ENCODE assay signal across 9 cellular contexts in genomic region chr6:166465671-166466087, GRCh38.
DNase-seq lines count a peak whose midpoint lies in the region; ATAC-seq, FAIRE-seq and TF ChIP-seq lines count a peak whose summit lies in the region.
"Had no signal": no experiment of that assay in that cellular context is flagged by ENCODE, and none has a peak within 500 bp of the region (broad histone marks: within the 10 kb centered on the region; RNA-seq: fewer than 3 reads in every experiment).

No MANE protein-coding gene starts in this region.

- no peak overlapping the region for H3K4me3 Mint-ChIP-seq in endodermal cell
- H3K4me3 Mint-ChIP-seq in mesothelial cell of epicardium, result no peak overlapping the region

- no peak for TF ChIP-seq CTCF in A549 (IDR thresholded peaks at IDR 0.05)
- no peak for TF ChIP-seq CTCF in endodermal cell (conservative IDR thresholded peaks at IDR 0.05)
- TF ChIP-seq CTCF in mesothelial cell of epicardium (IDR thresholded peaks at IDR 0.05; ENCODE audit: unreplicated experiment), result no peak

- FAIRE-seq in A549 (lab: Jason Lieb, UNC), result no peak

- CTCF ChIA-PET in A549 (lab: Yijun Ruan, JAX), result interaction anchor here (1.2 to 1.6 kb wide), 2 partner anchors 11 to 12 kb away, joined by 3 to 4 read pairs; no protein-coding TSS in a partner anchor

- TF ChIP-seq EP300 in A549 (IDR thresholded peaks at IDR 0.05), result no peak

- H3K4me2 ChIP-seq in A549, result peak overlapping the region; percentile 26; the same call in 2 of the 3 replicates
- peak overlapping the region; percentile 63 for H3K4me2 ChIP-seq in Karpas-422 (ENCODE audit: low read depth, low read length, poor library complexity, severe bottlenecking)

- 22% methylated on average over 11 of the region's 11 CpGs for WGBS in A549 (ENCODE audit: missing lambda C conversion rate)
- 95% methylated on average over 10 to 11 of the region's 11 CpGs for WGBS in endodermal cell (ENCODE audit: insufficient coverage in 1 of 2, insufficient read length in 1 of 2), 2 experiments

- H3K9me2 ChIP-seq in Karpas-422 (replicated peaks; ENCODE audit: insufficient read depth, low read length), result no peaks in the 10 kb centered on the region

- no peak overlapping the region for H3K4me3 ChIP-seq in A549
- H3K4me3 ChIP-seq in Karpas-422 (ENCODE audit: low read length), result peak overlapping the region; percentile 51; the same call in 1 of the 2 replicates
- no peak overlapping the region for H3K4me3 ChIP-seq in endodermal cell (ENCODE audit: low read length)

- H3K36me3 ChIP-seq in Karpas-422 (ENCODE audit: insufficient read depth, low read length) (no peaks in the 10 kb centered on the region), endodermal cell (ENCODE audit: control insufficient read depth, insufficient read depth, low read length) (no peaks in the 10 kb centered on the region)

- H3K9ac ChIP-seq in Karpas-422 (ENCODE audit: low read length), result peak overlapping the region; percentile 59
- H3K9ac ChIP-seq in endodermal cell (ENCODE audit: extremely low read depth, low read length, poor library complexity, severe bottlenecking), result no peak overlapping the region

- H3K27me3 Mint-ChIP-seq in endodermal cell (ENCODE audit: insufficient read depth) (no peaks in the 10 kb centered on the region), mesothelial cell of epicardium (ENCODE audit: low read depth) (no peaks in the 10 kb centered on the region)

- H3K27ac ChIP-seq in A549 (no peak overlapping the region), Karpas-422 (ENCODE audit: low read length) (peak overlapping the region; percentile 86), endodermal cell (ENCODE audit: low read depth, low read length) (peak overlapping the region; percentile 29)

- peak; percentile 28 to 50 for DNase-seq in A549 (ENCODE audit: low read depth in 1 of 2, low spot score in 1 of 2)
- peak; percentile 74 for DNase-seq in Karpas-422
- DNase-seq in endodermal cell, result no peak
- DNase-seq in mesothelial cell of epicardium (ENCODE audit: low spot score in 2 of 2, unreplicated experiment in 2 of 2), result no peak
- DNase-seq in NCI-H345 treated with DMSO at 0.1 percent for 48 hours (lab: John Stamatoyannopoulos, UW; ENCODE audit: unreplicated experiment), result no peak
- DNase-seq in DMS79 treated with DMSO at 0.1 percent for 48 hours (lab: John Stamatoyannopoulos, UW), result no peak
- DNase-seq in ecto neural progenitor cell (ENCODE audit: low spot score), result no peak

- H3K4me1 ChIP-seq in A549 (no peaks in the 10 kb centered on the region), Karpas-422 (ENCODE audit: low read length) (peaks cover 58% of the 10 kb centered on the region), endodermal cell (ENCODE audit: control insufficient read depth, insufficient read depth, low read length) (no peaks in the 10 kb centered on the region)

- TF ChIP-seq POLR2A in A549 (IDR thresholded peaks at IDR 0.05; ENCODE audit: low read length), result no peak

- POLR2A ChIA-PET in A549 (lab: Yijun Ruan, JAX), result no interaction called here

- H2AFZ ChIP-seq in Karpas-422 (ENCODE audit: low read length), result peak overlapping the region; percentile 59; the same call in 1 of the 2 replicates

- H3K79me2 ChIP-seq in Karpas-422 (ENCODE audit: low read length), result no peaks in the 10 kb centered on the region

- ATAC-seq in A549 (peak; percentile 74 to 84), HG02938 (IDR thresholded peaks at IDR 0.05; ENCODE audit: unreplicated experiment) (no peak)

- H3K27me3 ChIP-seq in Karpas-422 (ENCODE audit: low read length) (no peaks in the 10 kb centered on the region), endodermal cell (ENCODE audit: control insufficient read depth, insufficient read depth, low read length, poor library complexity, severe bottlenecking) (no peaks in the 10 kb centered on the region)

- H3K9me3 Mint-ChIP-seq in endodermal cell, result no peaks in the 10 kb centered on the region
- H3K9me3 Mint-ChIP-seq in mesothelial cell of epicardium, result no peaks in the 10 kb centered on the region
- H3K9me3 Mint-ChIP-seq: activated T-helper 2 cell treated with anti-CD3 and anti-CD28 coated beads, Interferon-gamma antibody, Interleukin-2, Interleukin-4, amounts not matched to agents 10 μg/mL and 5 μg/mL and 100 μg/mL, durations not matched to agents 14 hours and 24 hours and 36 hours had no signal

- peaks cover 4% of the 10 kb centered on the region for H3K4me1 Mint-ChIP-seq in endodermal cell
- peaks cover 29% of the 10 kb centered on the region for H3K4me1 Mint-ChIP-seq in mesothelial cell of epicardium

- no peaks in the 10 kb centered on the region for H4K20me1 ChIP-seq in Karpas-422 (ENCODE audit: insufficient read depth, low read depth, low read length)

- no peak for TF ChIP-seq RAD21 in A549 (conservative IDR thresholded peaks at IDR 0.05 in 1 of 2, IDR thresholded peaks at IDR 0.05 in 1 of 2)

- H3K36me3 Mint-ChIP-seq in endodermal cell (ENCODE audit: low read depth) (peaks cover 20% of the 10 kb centered on the region), mesothelial cell of epicardium (no peaks in the 10 kb centered on the region)

- H3K9me3 ChIP-seq in A549, result no peaks in the 10 kb centered on the region
- no peaks in the 10 kb centered on the region for H3K9me3 ChIP-seq in Karpas-422 (ENCODE audit: low read length)
- H3K9me3 ChIP-seq in endodermal cell (ENCODE audit: control insufficient read depth, low read length), result no peaks in the 10 kb centered on the region

- H3K27ac Mint-ChIP-seq in endodermal cell, result no peak overlapping the region
- H3K27ac Mint-ChIP-seq in mesothelial cell of epicardium, result peak overlapping the region; percentile 85
- H3K27ac Mint-ChIP-seq: activated T-helper 2 cell treated with anti-CD3 and anti-CD28 coated beads, Interferon-gamma antibody, Interleukin-2, Interleukin-4, amounts not matched to agents 10 μg/mL and 5 μg/mL and 100 μg/mL, durations not matched to agents 14 hours and 24 hours and 36 hours had no signal

TF ChIP-seq in A549, 52 proteins besides CTCF, POLR2A, EP300 and RAD21 (continues in another document):
- TF ChIP-seq FOSL2 (IDR thresholded peaks at IDR 0.05) (no peak), FOSL2 (CRISPR knock-in tag; IDR thresholded peaks at IDR 0.05) (no peak), PHF8 (IDR thresholded peaks at IDR 0.05; ENCODE audit: borderline replicate concordance, low read depth) (no peak), KDM1A (IDR thresholded peaks at IDR 0.05; ENCODE audit: low read depth) (no peak), CHD2 (IDR thresholded peaks at IDR 0.05; ENCODE audit: low read length, partially characterized antibody) (no peak), HEYL (CRISPR knock-in tag; IDR thresholded peaks at IDR 0.05) (no peak), BHLHE40 (IDR thresholded peaks at IDR 0.05; ENCODE audit: low read depth, low read length) (no peak), MAFK (IDR thresholded peaks at IDR 0.05; ENCODE audit: partially characterized antibody) (no peak), RARB (CRISPR knock-in tag; IDR thresholded peaks at IDR 0.05) (no peak), USF2 (IDR thresholded peaks at IDR 0.05) (no peak), ZNF302 (CRISPR knock-in tag; IDR thresholded peaks at IDR 0.05) (no peak), SMC3 (IDR thresholded peaks at IDR 0.05) (no peak), JUNB (IDR thresholded peaks at IDR 0.05) (no peak), HOXA7 (CRISPR knock-in tag; IDR thresholded peaks at IDR 0.05) (no peak), KDM5A (IDR thresholded peaks at IDR 0.05) (no peak), ATOH8 (CRISPR knock-in tag; IDR thresholded peaks at IDR 0.05; ENCODE audit: low read depth) (no peak)
- TF ChIP-seq, protein P1, sequence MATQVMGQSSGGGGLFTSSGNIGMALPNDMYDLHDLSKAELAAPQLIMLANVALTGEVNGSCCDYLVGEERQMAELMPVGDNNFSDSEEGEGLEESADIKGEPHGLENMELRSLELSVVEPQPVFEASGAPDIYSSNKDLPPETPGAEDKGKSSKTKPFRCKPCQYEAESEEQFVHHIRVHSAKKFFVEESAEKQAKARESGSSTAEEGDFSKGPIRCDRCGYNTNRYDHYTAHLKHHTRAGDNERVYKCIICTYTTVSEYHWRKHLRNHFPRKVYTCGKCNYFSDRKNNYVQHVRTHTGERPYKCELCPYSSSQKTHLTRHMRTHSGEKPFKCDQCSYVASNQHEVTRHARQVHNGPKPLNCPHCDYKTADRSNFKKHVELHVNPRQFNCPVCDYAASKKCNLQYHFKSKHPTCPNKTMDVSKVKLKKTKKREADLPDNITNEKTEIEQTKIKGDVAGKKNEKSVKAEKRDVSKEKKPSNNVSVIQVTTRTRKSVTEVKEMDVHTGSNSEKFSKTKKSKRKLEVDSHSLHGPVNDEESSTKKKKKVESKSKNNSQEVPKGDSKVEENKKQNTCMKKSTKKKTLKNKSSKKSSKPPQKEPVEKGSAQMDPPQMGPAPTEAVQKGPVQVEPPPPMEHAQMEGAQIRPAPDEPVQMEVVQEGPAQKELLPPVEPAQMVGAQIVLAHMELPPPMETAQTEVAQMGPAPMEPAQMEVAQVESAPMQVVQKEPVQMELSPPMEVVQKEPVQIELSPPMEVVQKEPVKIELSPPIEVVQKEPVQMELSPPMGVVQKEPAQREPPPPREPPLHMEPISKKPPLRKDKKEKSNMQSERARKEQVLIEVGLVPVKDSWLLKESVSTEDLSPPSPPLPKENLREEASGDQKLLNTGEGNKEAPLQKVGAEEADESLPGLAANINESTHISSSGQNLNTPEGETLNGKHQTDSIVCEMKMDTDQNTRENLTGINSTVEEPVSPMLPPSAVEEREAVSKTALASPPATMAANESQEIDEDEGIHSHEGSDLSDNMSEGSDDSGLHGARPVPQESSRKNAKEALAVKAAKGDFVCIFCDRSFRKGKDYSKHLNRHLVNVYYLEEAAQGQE (IDR thresholded peaks at IDR 0.05), result no peak

Comparison
In these comparisons a context has a peak if more than half of its experiments do, and no peak if none do; other contexts are left out.
1. DNase-seq: peak in A549 (2 of 2) and Karpas-422 (single experiment); none in endodermal cell (single experiment), mesothelial cell of epicardium (0 of 2), NCI-H345 treated with DMSO at 0.1 percent for 48 hours (single experiment), DMS79 treated with DMSO at 0.1 percent for 48 hours (single experiment) and ecto neural progenitor cell (single experiment).
2. H3K27ac ChIP-seq: peak in Karpas-422 (single experiment) and endodermal cell (single experiment); none in A549 (0 of 2).